ENCODE assay signal across 24 cellular contexts in genomic region chr10:73139251-73139650, GRCh38.
"Had no signal": no experiment of that assay in that cellular context is flagged by ENCODE, and none has a peak within 500 bp of the region (broad histone marks: within the 10 kb centered on the region; RNA-seq: fewer than 3 reads in every experiment).

No MANE protein-coding gene starts in this region.

- H3K36me3 ChIP-seq: ovary had no signal

- H3K27me3 Mint-ChIP-seq: effector memory CD8-positive, alpha-beta T cell; naive thymus-derived CD8-positive, alpha-beta T cell; stimulated activated memory B cell treated with anti-CD40 and anti-IgM and Interleukin-4, amounts not matched to agents 10 μg/mL and 1 μg/mL and 100 μg/mL, for 72 hours; stimulated activated naive CD8-positive, alpha-beta T cell treated with anti-CD3 and anti-CD28 coated beads, Interleukin-15, amount 100 ng/mL, for 72 hours had no signal

- H3K27ac ChIP-seq: foreskin keratinocyte, heart right ventricle, left lung, ovary, psoas muscle, skin epidermis, spleen, thyroid gland, vagina had no signal

- DNase-seq: cortex of kidney; effector memory CD8-positive, alpha-beta T cell; foreskin keratinocyte; glutamatergic neuron; heart right ventricle; hippocampal formation; left cardiac atrium; left lung; mesenchymal stem cell; midbrain; naive thymus-derived CD8-positive, alpha-beta T cell; occipital lobe; ovary; posterior cingulate gyrus; psoas muscle; right cardiac atrium; spleen; stimulated activated CD4-positive, alpha-beta T cell treated with anti-CD3 and anti-CD28 coated beads, Interleukin-4, amount 100 ng/mL, for 4 hours; stimulated activated naive CD8-positive, alpha-beta T cell treated with anti-CD3 and anti-CD28 coated beads, Interleukin-15, amount 100 ng/mL, for 72 hours; thyroid gland; trophoblast cell had no signal

- H3K4me3 ChIP-seq: heart right ventricle, left lung, ovary, psoas muscle, skin epidermis, spleen, thyroid gland, vagina had no signal

- H3K9me3 ChIP-seq: heart right ventricle, left lung, ovary, psoas muscle, spleen, thyroid gland, vagina had no signal

- H3K27me3 ChIP-seq: foreskin keratinocyte, heart right ventricle, left lung, ovary, spleen, thyroid gland, vagina had no signal

- H3K4me1 ChIP-seq: foreskin keratinocyte, heart right ventricle, left lung, psoas muscle, spleen, thyroid gland, vagina had no signal

- H3K4me3 Mint-ChIP-seq: effector memory CD8-positive, alpha-beta T cell; naive thymus-derived CD8-positive, alpha-beta T cell; stimulated activated memory B cell treated with anti-CD40 and anti-IgM and Interleukin-4, amounts not matched to agents 10 μg/mL and 1 μg/mL and 100 μg/mL, for 72 hours; stimulated activated naive CD8-positive, alpha-beta T cell treated with anti-CD3 and anti-CD28 coated beads, Interleukin-15, amount 100 ng/mL, for 72 hours had no signal

- H3K4me1 Mint-ChIP-seq: naive thymus-derived CD8-positive, alpha-beta T cell; stimulated activated memory B cell treated with anti-CD40 and anti-IgM and Interleukin-4, amounts not matched to agents 10 μg/mL and 1 μg/mL and 100 μg/mL, for 72 hours; stimulated activated naive CD8-positive, alpha-beta T cell treated with anti-CD3 and anti-CD28 coated beads, Interleukin-15, amount 100 ng/mL, for 72 hours had no signal

- H3K9me3 Mint-ChIP-seq: effector memory CD8-positive, alpha-beta T cell; naive thymus-derived CD8-positive, alpha-beta T cell; stimulated activated memory B cell treated with anti-CD40 and anti-IgM and Interleukin-4, amounts not matched to agents 10 μg/mL and 1 μg/mL and 100 μg/mL, for 72 hours; stimulated activated naive CD8-positive, alpha-beta T cell treated with anti-CD3 and anti-CD28 coated beads, Interleukin-15, amount 100 ng/mL, for 72 hours had no signal

- H3K27ac Mint-ChIP-seq: stimulated activated memory B cell treated with anti-CD40 and anti-IgM and Interleukin-4, amounts not matched to agents 10 μg/mL and 1 μg/mL and 100 μg/mL, for 72 hours had no signal
